Comparison of ENCODE assay signal across 8 cellular contexts in genomic region chr17:80145076-80146075, GRCh38. TPM values are rescaled to one million over a fixed set of nuclear protein-coding genes. Genes with fewer than 3 reads are reported as not detected.
A peak's percentile ranks its signal among the peaks of the same experiment; 100 is the strongest.
DNase-seq lines count a peak whose midpoint lies in the region; ATAC-seq and TF ChIP-seq lines count a peak whose summit lies in the region.

No MANE protein-coding gene starts in this region.

- no peak for ATAC-seq in GM21515 (IDR thresholded peaks at IDR 0.05; ENCODE audit: unreplicated experiment)
- ATAC-seq in GM21528 (IDR thresholded peaks at IDR 0.05; ENCODE audit: low FRiP score, unreplicated experiment): no peak

- H3K9me3 ChIP-seq in Peyer's patch (no peaks in the 10 kb centered on the region), prostate gland (no peaks in the 10 kb centered on the region)

- H3K4me1 ChIP-seq in Peyer's patch (peaks cover 0 to 24% (median 8%) of the 10 kb centered on the region in 4 donors), prostate gland (replicated peaks) (no peaks in the 10 kb centered on the region)

- H3K27ac ChIP-seq in Peyer's patch: no peak overlapping the region
- H3K27ac ChIP-seq in prostate gland: peak overlapping the region; percentile 96

- H3K36me3 ChIP-seq in Peyer's patch: peaks cover 0 to 39% (median 0%) of the 10 kb centered on the region in 3 donors
- peaks cover 6 to 8% of the 10 kb centered on the region in 2 donors for H3K36me3 ChIP-seq in prostate gland

- TF ChIP-seq POLR2A in Peyer's patch (IDR thresholded peaks at IDR 0.05) (no peak), prostate gland (IDR thresholded peaks at IDR 0.05) (no peak)

- TF ChIP-seq CTCF in GM12875 (IDR thresholded peaks at IDR 0.05; ENCODE audit: borderline replicate concordance, insufficient read depth, low read depth, low read length): no peak
- no peak for TF ChIP-seq CTCF in Peyer's patch (IDR thresholded peaks at IDR 0.05)
- no peak for TF ChIP-seq CTCF in epithelial cell of proximal tubule (conservative IDR thresholded peaks at IDR 0.05; ENCODE audit: low read depth, low read length)
- TF ChIP-seq CTCF in prostate gland (IDR thresholded peaks at IDR 0.05): no peak

- no peak for DNase-seq in Peyer's patch
- DNase-seq in epithelial cell of proximal tubule (ENCODE audit: low read depth): no peak
- DNase-seq in prostate gland (ENCODE audit: low spot score): no peak
- no peak for DNase-seq in stimulated activated naive CD4-positive, alpha-beta T cell (lab: John Stamatoyannopoulos, UW)
- DNase-seq in SW 1271 (lab: John Stamatoyannopoulos, UW): no peak

- peak overlapping the region; percentile 89 for H3K4me3 ChIP-seq in GM12875 (ENCODE audit: low read depth, low read length)
- H3K4me3 ChIP-seq in Peyer's patch: peak overlapping the region; percentile 73 to 95 (median 80)
- peak overlapping the region; percentile 97 for H3K4me3 ChIP-seq in epithelial cell of proximal tubule (ENCODE audit: low read depth, low read length)
- peak overlapping the region; percentile 83 to 89 for H3K4me3 ChIP-seq in prostate gland

- intact Hi-C loops in prostate gland (cut with DNase I): no loop called here

- no peaks in the 10 kb centered on the region for H3K27me3 ChIP-seq in Peyer's patch
- H3K27me3 ChIP-seq in prostate gland (replicated peaks; ENCODE audit: insufficient read depth): no peaks in the 10 kb centered on the region

- WGBS in prostate gland: 46% methylated on average over 10 of the region's 10 CpGs

RNA-seq across cellular contexts. Expression of gene EIF4A3, which starts 1.6 kb away (rescaled TPM):
- 10 to 100 TPM; 29.0 to 66.8 (median 46.1) TPM for total RNA-seq in Peyer's patch
- total RNA-seq in epithelial cell of proximal tubule: 122 and 123 TPM in 2 replicates
- total RNA-seq in prostate gland: 10 to 100 TPM; 69.7 to 72.9 TPM

RNA-seq across cellular contexts. Expression of gene CARD14, which starts 24.5 kb away (rescaled TPM):
- 1 to 10 TPM in 3 of 4 donors, under 1 TPM in 1; 0.94 to 5.4 (median 2.6) TPM for total RNA-seq in Peyer's patch
- 0.06 and 0.36 TPM in 2 replicates for total RNA-seq in epithelial cell of proximal tubule
- total RNA-seq in prostate gland: 10 to 100 TPM; 10.2 to 27.3 TPM

RNA-seq across cellular contexts. Expression of gene GAA, which starts 44.0 kb away (rescaled TPM):
- total RNA-seq in Peyer's patch (10 to 100 TPM; 33.8 to 88.1 (median 42.3) TPM), epithelial cell of proximal tubule (8.9 and 21.8 TPM in 2 replicates), prostate gland (100 to 1,000 TPM; 167 to 217 TPM)

Comparison
In these comparisons a context has a peak if more than half of its experiments do, and no peak if none do; other contexts are left out.
1. H3K27ac ChIP-seq: peak in prostate gland (2 of 2); none in Peyer's patch (0 of 4).
2. Peak in every context shown above with its lines, with median percentiles within 50 percentile points of each other: H3K4me3 ChIP-seq.